ENCODE assay signal across 21 cellular contexts in the genomic region with DNA sequence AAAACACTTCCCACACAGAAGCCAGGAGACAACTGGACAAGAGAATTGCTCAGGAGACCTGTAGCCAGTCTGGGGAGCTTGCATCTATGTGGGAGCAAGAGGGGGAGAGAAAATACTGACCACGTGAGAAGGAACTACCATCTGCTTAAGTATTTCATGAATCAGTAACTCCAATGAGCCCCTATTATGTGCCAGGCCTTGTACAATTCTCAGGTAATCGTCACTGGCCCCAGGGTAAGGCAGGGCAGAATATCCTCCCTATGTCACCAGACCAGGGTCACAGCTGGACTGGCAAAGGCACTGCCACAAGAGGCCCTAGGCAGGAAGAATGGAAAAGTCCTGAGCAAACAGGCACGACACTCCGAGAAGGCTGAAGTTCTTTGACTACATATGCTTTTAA. TPM values are rescaled to one million over a fixed set of nuclear protein-coding genes. Genes with fewer than 3 reads are reported as not detected.
DNase-seq lines count a peak whose midpoint lies in the region; ATAC-seq, FAIRE-seq and TF ChIP-seq lines count a peak whose summit lies in the region.
"Had no signal": no experiment of that assay in that cellular context is flagged by ENCODE, and none has a peak within 500 bp of the region (broad histone marks: within the 10 kb centered on the region; RNA-seq: fewer than 3 reads in every experiment).

No MANE protein-coding gene starts in this region.

- H3K9me2 ChIP-seq in GM23338 (ENCODE audit: insufficient read depth), result no peaks in the 10 kb centered on the region

- peaks cover 100% of the 10 kb centered on the region for H3K79me2 ChIP-seq in GM23338 (replicated peaks; ENCODE audit: insufficient read depth)

- H3F3A ChIP-seq in GM23338 (replicated peaks; ENCODE audit: low read depth), result peaks cover 12% of the 10 kb centered on the region

- no peak for FAIRE-seq in kidney (lab: Jason Lieb, UNC)

- no peak overlapping the region for H3K4me3 ChIP-seq in CD4-positive, alpha-beta memory T cell (ENCODE audit: low read length in 2 of 2)
- no peak overlapping the region for H3K4me3 ChIP-seq in GM23338
- H3K4me3 ChIP-seq in kidney (ENCODE audit: low read length in 2 of 2), result no peak overlapping the region
- H3K4me3 ChIP-seq: ovary had no signal

- no peak for ATAC-seq in GM23338
- ATAC-seq in HG03442 (IDR thresholded peaks at IDR 0.05; ENCODE audit: unreplicated experiment), result no peak

- H4K20me1 ChIP-seq in GM23338 (replicated peaks; ENCODE audit: insufficient read depth), result peaks cover 93% of the 10 kb centered on the region

- peak overlapping the region in 5 of 7 donors; percentile 4 to 61 (median 18) for H3K27ac Mint-ChIP-seq in CD4-positive, alpha-beta memory T cell
- H3K27ac Mint-ChIP-seq in GM23338, result no peak overlapping the region
- peak overlapping the region; percentile 58 for H3K27ac Mint-ChIP-seq in activated naive CD8-positive, alpha-beta T cell

- no peak for DNase-seq in CD4-positive, alpha-beta memory T cell
- DNase-seq in GM23338 (ENCODE audit: low spot score) (no peak), myocyte (ENCODE audit: low read depth) (peak; percentile 10), DMS53 (lab: John Stamatoyannopoulos, UW) (no peak), kidney (no peak)
- DNase-seq: activated CD4-positive, alpha-beta T cell treated with anti-CD3 and anti-CD28 coated beads, Interleukin-2, amount 50 U/mL, for 48 hours; activated T-cell treated with anti-CD3 and anti-CD28 coated beads, Interleukin-2, amount 50 U/mL, for 48 hours; Calu3; dermis blood vessel endothelial cell; GDM1; NCI-H1436 treated with DMSO at 0.1 percent for 48 hours; ovary; stimulated activated CD4-positive, alpha-beta T cell treated with anti-CD3 and anti-CD28 coated beads, Interleukin-4, amount 100 ng/mL, for 1 hour; T-helper 1 cell; WERI-Rb-1 had no signal

- H3K4me1 ChIP-seq in CD4-positive, alpha-beta memory T cell (ENCODE audit: insufficient read depth, low read length), result peaks cover 81% of the 10 kb centered on the region
- H3K4me1 ChIP-seq in GM23338 (ENCODE audit: insufficient read depth) (peaks cover 33% of the 10 kb centered on the region), kidney (ENCODE audit: control insufficient read depth in 1 of 2, insufficient read depth in 1 of 2, low read depth in 1 of 2, low read length in 2 of 2) (peaks cover 7 to 20% of the 10 kb centered on the region in 2 donors)

- POLR2A ChIA-PET in CD4-positive, alpha-beta memory T cell (lab: Charles Lee; ENCODE audit: partially characterized antibody), result no interaction called here

- CTCF ChIA-PET in CD4-positive, alpha-beta memory T cell (lab: Charles Lee; ENCODE audit: partially characterized antibody), result interaction anchor here (1.1 to 6.1 kb wide), 4 partner anchors 29 to 196 kb away, joined by 3 to 70 read pairs (median 6); no protein-coding TSS in a partner anchor

- H3K9ac ChIP-seq in kidney (ENCODE audit: low read length in 2 of 2), result no peak overlapping the region

- peak overlapping the region in 5 of 8 donors; percentile 15 to 68 (median 50) for H3K4me3 Mint-ChIP-seq in CD4-positive, alpha-beta memory T cell
- no peak overlapping the region for H3K4me3 Mint-ChIP-seq in GM23338
- no peak overlapping the region for H3K4me3 Mint-ChIP-seq in activated naive CD8-positive, alpha-beta T cell

- no peaks in the 10 kb centered on the region for H3K9me3 ChIP-seq in CD4-positive, alpha-beta memory T cell (ENCODE audit: control insufficient read depth in 1 of 2, low read length in 2 of 2)
- no peaks in the 10 kb centered on the region for H3K9me3 ChIP-seq in kidney (ENCODE audit: control insufficient read depth in 1 of 2, low read length in 2 of 2)
- H3K9me3 ChIP-seq: ovary had no signal

- no peaks in the 10 kb centered on the region for H3K9me3 Mint-ChIP-seq in CD4-positive, alpha-beta memory T cell
- no peaks in the 10 kb centered on the region for H3K9me3 Mint-ChIP-seq in GM23338
- H3K9me3 Mint-ChIP-seq in activated naive CD8-positive, alpha-beta T cell (ENCODE audit: low read depth), result no peaks in the 10 kb centered on the region

- H3K36me3 ChIP-seq in CD4-positive, alpha-beta memory T cell (ENCODE audit: insufficient read depth, low read length), result no peaks in the 10 kb centered on the region
- no peaks in the 10 kb centered on the region for H3K36me3 ChIP-seq in GM23338 (ENCODE audit: insufficient read depth)
- no peaks in the 10 kb centered on the region for H3K36me3 ChIP-seq in kidney (ENCODE audit: control insufficient read depth in 1 of 2, insufficient read depth in 2 of 2, low read length in 2 of 2)
- H3K36me3 ChIP-seq: ovary had no signal

- H3K27me3 Mint-ChIP-seq in CD4-positive, alpha-beta memory T cell, result no peaks in the 10 kb centered on the region
- H3K27me3 Mint-ChIP-seq in GM23338 (ENCODE audit: insufficient read depth, low read depth, poor library complexity), result peaks cover 11% of the 10 kb centered on the region
- H3K27me3 Mint-ChIP-seq in activated naive CD8-positive, alpha-beta T cell, result no peaks in the 10 kb centered on the region

- H2AFZ ChIP-seq in GM23338, result no peak overlapping the region

- peaks cover 69 to 91% (median 80%) of the 10 kb centered on the region in 4 donors for H3K4me1 Mint-ChIP-seq in CD4-positive, alpha-beta memory T cell
- H3K4me1 Mint-ChIP-seq in GM23338, result peaks cover 65% of the 10 kb centered on the region
- H3K4me1 Mint-ChIP-seq in activated naive CD8-positive, alpha-beta T cell (ENCODE audit: low read depth), result peaks cover 87% of the 10 kb centered on the region

- no peak overlapping the region for H3K27ac ChIP-seq in CD4-positive, alpha-beta memory T cell (ENCODE audit: low read depth, low read length)
- H3K27ac ChIP-seq in GM23338 (ENCODE audit: low read depth) (peak overlapping the region; percentile 30), kidney (ENCODE audit: low read depth in 2 of 2, low read length in 2 of 2) (no peak overlapping the region)
- H3K27ac ChIP-seq: ovary, WERI-Rb-1 had no signal

- no peak for TF ChIP-seq CTCF in GM23338 (conservative IDR thresholded peaks at IDR 0.05; ENCODE audit: low read depth in 2 of 2)
- no peak for TF ChIP-seq CTCF in kidney (IDR thresholded peaks at IDR 0.05; ENCODE audit: borderline replicate concordance, extremely low read depth, insufficient read depth)

- peaks cover 0 to 2% of the 10 kb centered on the region in 2 donors for H3K36me3 Mint-ChIP-seq in CD4-positive, alpha-beta memory T cell
- H3K36me3 Mint-ChIP-seq in GM23338 (ENCODE audit: low read depth), result no peaks in the 10 kb centered on the region
- no peaks in the 10 kb centered on the region for H3K36me3 Mint-ChIP-seq in activated naive CD8-positive, alpha-beta T cell

- H3K27me3 ChIP-seq in CD4-positive, alpha-beta memory T cell (ENCODE audit: insufficient read depth, low read length), result no peaks in the 10 kb centered on the region
- H3K27me3 ChIP-seq in GM23338 (ENCODE audit: insufficient read depth), result no peaks in the 10 kb centered on the region
- H3K27me3 ChIP-seq: ovary had no signal

- H3K4me2 ChIP-seq in GM23338, result no peak overlapping the region

- intact Hi-C loops in CD4-positive, alpha-beta memory T cell (cut with micrococcal nuclease), result loop anchor here (5.0 to 10.0 kb wide), 2 partner anchors 46 to 197 kb away; no protein-coding TSS in a partner anchor
- intact Hi-C loops in kidney (cut with DNase I), result no loop called here

TF ChIP-seq in GM23338, 12 proteins besides CTCF, POLR2A, EP300 and RAD21 (continues in another document):
- TF ChIP-seq EZH2phosphoT487 (IDR thresholded peaks at IDR 0.05; ENCODE audit: unreplicated experiment), result no peak
- TF ChIP-seq ZNF331 (CRISPR knock-in tag; IDR thresholded peaks at IDR 0.05; ENCODE audit: low read depth), result no peak
- no peak for TF ChIP-seq ZNF114 (CRISPR knock-in tag; IDR thresholded peaks at IDR 0.05)
- TF ChIP-seq POLR2AphosphoS5 (IDR thresholded peaks at IDR 0.05; ENCODE audit: low read depth), result no peak
- TF ChIP-seq, protein P1, sequence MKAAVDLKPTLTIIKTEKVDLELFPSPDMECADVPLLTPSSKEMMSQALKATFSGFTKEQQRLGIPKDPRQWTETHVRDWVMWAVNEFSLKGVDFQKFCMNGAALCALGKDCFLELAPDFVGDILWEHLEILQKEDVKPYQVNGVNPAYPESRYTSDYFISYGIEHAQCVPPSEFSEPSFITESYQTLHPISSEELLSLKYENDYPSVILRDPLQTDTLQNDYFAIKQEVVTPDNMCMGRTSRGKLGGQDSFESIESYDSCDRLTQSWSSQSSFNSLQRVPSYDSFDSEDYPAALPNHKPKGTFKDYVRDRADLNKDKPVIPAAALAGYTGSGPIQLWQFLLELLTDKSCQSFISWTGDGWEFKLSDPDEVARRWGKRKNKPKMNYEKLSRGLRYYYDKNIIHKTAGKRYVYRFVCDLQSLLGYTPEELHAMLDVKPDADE (IDR thresholded peaks at IDR 0.05), result no peak
- no peak for TF ChIP-seq EZH2 (IDR thresholded peaks at IDR 0.05; ENCODE audit: low read depth, unreplicated experiment)
- TF ChIP-seq JUNB (IDR thresholded peaks at IDR 0.05; ENCODE audit: unreplicated experiment), result no peak

RNA-seq across cellular contexts. Expression of a gene that starts 25.9 kb away (rescaled TPM):
- 100 to 1,000 TPM; 194 to 206 TPM for total RNA-seq in CD4-positive, alpha-beta memory T cell
- 10 to 100 TPM in 1 of 2 donors, 1 to 10 TPM in 1; 4.8 to 17.8 TPM for polyA plus RNA-seq in CD4-positive, alpha-beta memory T cell
- total RNA-seq in GM23338 (2014; rRNA removed; shearing (Covaris generic)), result 130 and 169 TPM in 2 replicates
- polyA plus RNA-seq in GM23338 (2016; fragmentation: Nextera tagmentation; extraction: Ambion mirVana) (39.9 and 42.3 TPM in 2 replicates), kidney (ENCODE audit: insufficient read depth, low read depth, low replicate concordance) (26.7 TPM)
- total RNA-seq in myocyte (57.2 and 69.3 TPM in 2 replicates), kidney (92.0 TPM)
- 38.3 TPM for polyA plus RNA-seq in myocyte (2012)

RNA-seq across cellular contexts. Expression of a gene that starts 55.7 kb away (rescaled TPM):
- total RNA-seq in CD4-positive, alpha-beta memory T cell, result not detected
- polyA plus RNA-seq in CD4-positive, alpha-beta memory T cell, result not detected
- total RNA-seq in GM23338 (2014; rRNA removed; shearing (Covaris generic)), result not detected in 2 replicates
- polyA plus RNA-seq in GM23338 (2016; fragmentation: Nextera tagmentation; extraction: Ambion mirVana) (not detected in 2 replicates), kidney (ENCODE audit: insufficient read depth, low read depth, low replicate concordance) (not detected)
- total RNA-seq in myocyte (not detected in 2 replicates), kidney (not detected)
- polyA plus RNA-seq in myocyte (2012), result not detected
- total RNA-seq: Calu3, dermis blood vessel endothelial cell, HT1080, liver, ovary, subcutaneous adipose tissue had no signal
- polyA plus RNA-seq: esophagus, liver, ovary had no signal

Comparison
In these comparisons a context has a peak if more than half of its experiments do, and no peak if none do; other contexts are left out.
1. H3K4me3 Mint-ChIP-seq: peak in CD4-positive, alpha-beta memory T cell (5 of 8); none in GM23338 (single experiment) and activated naive CD8-positive, alpha-beta T cell (single experiment).